Comparison of ENCODE assay signal across 8 cellular contexts in genomic region chr1:52920791-52921291, GRCh38. TPM values are rescaled to one million over a fixed set of nuclear protein-coding genes. Genes with fewer than 3 reads are reported as not detected.
DNase-seq lines count a peak whose midpoint lies in the region; ATAC-seq and TF ChIP-seq lines count a peak whose summit lies in the region.

No MANE protein-coding gene starts in this region.

- WGBS in heart left ventricle, 4 donors: 14 to 28% (median 20%) methylated on average over 16 to 35 of the region's 35 CpGs

- in situ Hi-C loops in G401 (cut with HindIII; ENCODE audit: low sequenced_read_pairs): no loop called here

- H3K27ac ChIP-seq in heart left ventricle: peak overlapping the region; percentile 68 to 93 (median 89)
- H3K27ac ChIP-seq in rectal smooth muscle tissue (ENCODE audit: low read depth, low read length): peak overlapping the region; percentile 91

- no peak for ATAC-seq in activated T-helper 17 cell treated with anti-CD3 and anti-CD28 coated beads, Interleukin-2, amount 50 U/mL, for 72 hours (replicated peaks)
- ATAC-seq in heart left ventricle (peak; percentile 47 to 77 (median 72)), HG03378 (IDR thresholded peaks at IDR 0.05; ENCODE audit: unreplicated experiment) (no peak), HG02938 (IDR thresholded peaks at IDR 0.05; ENCODE audit: unreplicated experiment) (no peak), HG02623 (IDR thresholded peaks at IDR 0.05; ENCODE audit: unreplicated experiment) (no peak)

- H3K9me3 Mint-ChIP-seq in activated T-helper 17 cell treated with anti-CD3 and anti-CD28 coated beads, Interleukin-2, amount 50 U/mL, for 72 hours: no peaks in the 10 kb centered on the region

- H3K27me3 ChIP-seq in heart left ventricle (peaks cover 0 to 7% (median 0%) of the 10 kb centered on the region in 9 donors), rectal smooth muscle tissue (ENCODE audit: control insufficient read depth, insufficient read depth, low read length) (no peaks in the 10 kb centered on the region)

- DNase-seq in G401 (ENCODE audit: low spot score): peak; percentile 52
- DNase-seq in heart left ventricle: peak in 4 of 5 donors; percentile 32 to 55 (median 44)
- DNase-seq in NCI-H345 (lab: John Stamatoyannopoulos, UW): no peak

- H3K9me3 ChIP-seq in heart left ventricle: no peaks in the 10 kb centered on the region

- H3K4me3 ChIP-seq in heart left ventricle: peak overlapping the region; percentile 52 to 89 (median 74)
- peak overlapping the region; percentile 87 for H3K4me3 ChIP-seq in rectal smooth muscle tissue (ENCODE audit: low read length)

- no peaks in the 10 kb centered on the region for H3K27me3 Mint-ChIP-seq in activated T-helper 17 cell treated with anti-CD3 and anti-CD28 coated beads, Interleukin-2, amount 50 U/mL, for 72 hours

- H3K4me1 Mint-ChIP-seq in activated T-helper 17 cell treated with anti-CD3 and anti-CD28 coated beads, Interleukin-2, amount 50 U/mL, for 72 hours: peaks cover 16% of the 10 kb centered on the region

- intact Hi-C loops in heart left ventricle (cut with DNase I): loop anchor here in 7 of 10 donors (5.0 to 10.0 kb wide), 5 partner anchors 216 to 264 kb away; partner anchors contain the start of gene COA7 (in 2 of the 7)

- no peaks in the 10 kb centered on the region for H3K36me3 Mint-ChIP-seq in activated T-helper 17 cell treated with anti-CD3 and anti-CD28 coated beads, Interleukin-2, amount 50 U/mL, for 72 hours (ENCODE audit: low read depth)

- H3K27ac Mint-ChIP-seq in activated T-helper 17 cell treated with anti-CD3 and anti-CD28 coated beads, Interleukin-2, amount 50 U/mL, for 72 hours: peak overlapping the region; percentile 47

- TF ChIP-seq POLR2A in heart left ventricle (IDR thresholded peaks at IDR 0.05): no peak

- H3K4me1 ChIP-seq in heart left ventricle (peaks cover 0 to 30% (median 14%) of the 10 kb centered on the region in 12 donors), rectal smooth muscle tissue (ENCODE audit: control insufficient read depth, insufficient read depth, low read length) (peaks cover under 1% of the 10 kb centered on the region)

- peak overlapping the region; percentile 86 for H3K4me3 Mint-ChIP-seq in activated T-helper 17 cell treated with anti-CD3 and anti-CD28 coated beads, Interleukin-2, amount 50 U/mL, for 72 hours

- no peak for TF ChIP-seq CTCF in heart left ventricle (IDR thresholded peaks at IDR 0.05)

- H3K9ac ChIP-seq in rectal smooth muscle tissue (ENCODE audit: low read length): peak overlapping the region; percentile 80

- no peaks in the 10 kb centered on the region for H3K36me3 ChIP-seq in heart left ventricle
- no peaks in the 10 kb centered on the region for H3K36me3 ChIP-seq in rectal smooth muscle tissue (ENCODE audit: control insufficient read depth, insufficient read depth, low read length)

RNA-seq across cellular contexts. Expression of gene ECHDC2, which starts 0.7 kb away (rescaled TPM):
- total RNA-seq in G401 (2014; rRNA removed; shearing (Covaris generic)): 0.37 TPM in 1 of 2 replicates, not detected in the other
- 10 to 100 TPM; 52.5 to 79.9 TPM for total RNA-seq in activated T-helper 17 cell treated with anti-CD3 and anti-CD28 coated beads, Interleukin-2, amount 50 U/mL, for 72 hours
- total RNA-seq in heart left ventricle: 100 to 1,000 TPM in 3 of 9 donors, 10 to 100 TPM in 6; 77.1 to 130 (median 96.2) TPM
- polyA plus RNA-seq in heart left ventricle: 100 to 1,000 TPM in 1 of 2 donors, 10 to 100 TPM in 1; 64.9 to 126 TPM

RNA-seq across cellular contexts. Expression of gene SCP2, which starts 6.2 kb away (rescaled TPM):
- total RNA-seq in G401 (2014; rRNA removed; shearing (Covaris generic)): 47.9 and 50.9 TPM in 2 replicates
- 10 to 100 TPM; 59.5 to 75.1 TPM for total RNA-seq in activated T-helper 17 cell treated with anti-CD3 and anti-CD28 coated beads, Interleukin-2, amount 50 U/mL, for 72 hours
- total RNA-seq in heart left ventricle: 100 to 1,000 TPM in 8 of 9 donors, 10 to 100 TPM in 1; 83.4 to 143 (median 132) TPM
- 100 to 1,000 TPM in 1 of 2 donors, 10 to 100 TPM in 1; 95.1 to 134 TPM for polyA plus RNA-seq in heart left ventricle

Comparison
In these comparisons a context has a peak if more than half of its experiments do, and no peak if none do; other contexts are left out.
1. ATAC-seq: peak in heart left ventricle (4 of 4); none in activated T-helper 17 cell treated with anti-CD3 and anti-CD28 coated beads, Interleukin-2, amount 50 U/mL, for 72 hours (single experiment), HG03378 (single experiment), HG02938 (single experiment) and HG02623 (single experiment).
2. RNA of gene ECHDC2, which starts 0.7 kb away (total RNA-seq): 77.1 to 130 TPM in heart left ventricle and 52.5 to 79.9 TPM in activated T-helper 17 cell treated with anti-CD3 and anti-CD28 coated beads, Interleukin-2, amount 50 U/mL, for 72 hours; 0.37 TPM in G401; every median in the first group is over 10 times any median in the second.